Comparison of ENCODE assay signal across 8 cellular contexts in the genomic region with DNA sequence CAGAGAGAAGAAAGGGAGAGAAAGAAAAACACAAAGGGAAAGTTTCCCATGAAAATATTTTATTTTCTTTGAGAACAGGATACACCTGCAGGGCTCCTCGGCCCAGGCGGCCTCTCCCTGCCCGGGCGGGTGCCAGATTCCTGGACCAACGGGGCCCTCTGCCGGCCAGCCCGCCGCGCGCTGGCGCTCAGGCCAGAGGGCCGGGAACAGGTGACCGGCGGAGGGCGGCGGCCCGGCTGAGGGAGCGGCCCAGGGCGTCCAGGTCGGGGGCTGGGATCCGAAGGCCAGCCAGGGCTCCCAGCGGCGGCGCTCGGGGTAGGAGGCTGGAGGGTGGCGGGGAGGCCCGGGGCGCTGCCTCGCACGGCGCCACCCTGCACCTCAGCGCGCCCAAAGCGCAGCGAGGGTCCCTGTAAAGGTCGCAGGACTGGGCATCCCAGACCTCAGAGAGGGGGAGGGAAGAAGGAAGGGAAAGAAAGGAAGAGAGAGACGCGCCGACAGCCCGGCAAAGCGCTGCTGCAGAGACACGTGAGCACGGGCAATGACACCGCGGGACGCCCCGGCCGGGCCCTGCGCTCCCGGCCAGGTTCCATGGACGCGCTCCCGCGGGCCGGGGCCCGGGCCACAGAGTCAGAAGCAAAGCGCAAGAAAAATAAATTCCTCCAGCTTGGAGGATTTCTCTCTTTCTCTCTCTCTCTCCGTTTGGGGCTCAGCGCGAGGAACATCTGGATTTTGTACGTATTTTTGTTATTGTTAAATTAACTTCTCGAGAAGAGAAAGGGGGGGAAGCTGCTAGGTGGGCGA. TPM values are rescaled to one million over a fixed set of nuclear protein-coding genes. Genes with fewer than 3 reads are reported as not detected.
DNase-seq lines count a peak whose midpoint lies in the region; ATAC-seq, FAIRE-seq and TF ChIP-seq lines count a peak whose summit lies in the region.

No MANE protein-coding gene starts in this region.

- no peaks in the 10 kb centered on the region for H3K9me3 Mint-ChIP-seq in astrocyte (ENCODE audit: unreplicated experiment)

- peak; percentile 85 for TF ChIP-seq RAD21 in SK-N-SH (IDR thresholded peaks at IDR 0.05; ENCODE audit: low read length)

- H3K9ac ChIP-seq in SK-N-SH (no peak overlapping the region), astrocyte (ENCODE audit: low read length) (peak overlapping the region; percentile 13)

- H3K4me3 ChIP-seq in SK-N-SH (ENCODE audit: low read depth in 2 of 2, low read length in 1 of 2): peak overlapping the region; percentile 42 to 48; a peak in 3 of 4 replicates
- peak overlapping the region; percentile 50 for H3K4me3 ChIP-seq in astrocyte (ENCODE audit: insufficient read depth, low read depth, low read length)
- peak overlapping the region; percentile 31 to 62 for H3K4me3 ChIP-seq in right atrium auricular region
- peak overlapping the region; percentile 43 to 51 for H3K4me3 ChIP-seq in prostate gland

- ATAC-seq in GM18909 (IDR thresholded peaks at IDR 0.05; ENCODE audit: poor library complexity, unreplicated experiment) (peak; percentile 71), GM19452 (IDR thresholded peaks at IDR 0.05; ENCODE audit: unreplicated experiment) (no peak)

- H3F3A ChIP-seq in SK-N-SH (replicated peaks; ENCODE audit: insufficient read depth): no peaks in the 10 kb centered on the region

- DNase-seq in AG09319 (ENCODE audit: extremely low read depth, low read depth): no peak
- DNase-seq in HuH-7.5 (ENCODE audit: low spot score): peak; percentile 96
- peak; percentile 95 for DNase-seq in SK-N-SH
- DNase-seq in astrocyte (ENCODE audit: low read depth): peak; percentile 43
- DNase-seq in right atrium auricular region (ENCODE audit: low spot score): peak; percentile 69
- peak; percentile 74 for DNase-seq in prostate gland (ENCODE audit: low spot score)

- H3K4me1 Mint-ChIP-seq in astrocyte (ENCODE audit: low read depth, unreplicated experiment): peaks cover 4% of the 10 kb centered on the region

- no peaks in the 10 kb centered on the region for H3K36me3 Mint-ChIP-seq in astrocyte (ENCODE audit: low read depth, unreplicated experiment)

- H3K36me3 ChIP-seq in SK-N-SH (replicated peaks in 1 of 2; ENCODE audit: control insufficient read depth in 1 of 2, insufficient read depth in 2 of 2, low read length in 1 of 2) (no peaks in the 10 kb centered on the region), astrocyte (ENCODE audit: insufficient read depth, low read length) (no peaks in the 10 kb centered on the region), right atrium auricular region (no peaks in the 10 kb centered on the region), prostate gland (no peaks in the 10 kb centered on the region)

- WGBS in SK-N-SH (ENCODE audit: low lambda C conversion rate): 4% methylated on average over 45 of the region's 63 CpGs
- under 1% methylated on average over 61 of the region's 63 CpGs for WGBS in prostate gland

- no peaks in the 10 kb centered on the region for H4K20me1 ChIP-seq in SK-N-SH (ENCODE audit: insufficient read depth)
- peaks cover 13% of the 10 kb centered on the region for H4K20me1 ChIP-seq in astrocyte (ENCODE audit: insufficient read depth, low read length)

- H3K9me3 ChIP-seq in SK-N-SH: no peaks in the 10 kb centered on the region
- no peaks in the 10 kb centered on the region for H3K9me3 ChIP-seq in astrocyte (ENCODE audit: insufficient read depth, low read depth, low read length)
- H3K9me3 ChIP-seq in right atrium auricular region: no peaks in the 10 kb centered on the region
- H3K9me3 ChIP-seq in prostate gland: no peaks in the 10 kb centered on the region

- H3K27ac Mint-ChIP-seq in astrocyte (ENCODE audit: unreplicated experiment): no peak overlapping the region

- H2AFZ ChIP-seq in SK-N-SH (ENCODE audit: low read depth) (peak overlapping the region; percentile 56; the same call in 1 of the 2 replicates), astrocyte (ENCODE audit: low read depth, low read length) (peak overlapping the region; percentile 56)

- H3K27ac ChIP-seq in SK-N-SH (ENCODE audit: low read depth in 2 of 2, low read length in 1 of 2) (no peak overlapping the region), astrocyte (ENCODE audit: low read depth, low read length) (no peak overlapping the region), right atrium auricular region (peak overlapping the region; percentile 55), prostate gland (peak overlapping the region; percentile 62 to 70)

- H3K79me2 ChIP-seq in SK-N-SH (ENCODE audit: insufficient read depth) (no peaks in the 10 kb centered on the region), astrocyte (ENCODE audit: insufficient read depth, low read length) (no peaks in the 10 kb centered on the region)

- H3K4me1 ChIP-seq in SK-N-SH (ENCODE audit: control insufficient read depth in 1 of 2, insufficient read depth in 2 of 2, low read depth in 1 of 2, low read length in 1 of 2): peaks cover 0 to 2% of the 10 kb centered on the region in 2 experiments; a peak in 1 of 4 replicates
- peaks cover 18% of the 10 kb centered on the region for H3K4me1 ChIP-seq in astrocyte (ENCODE audit: insufficient read depth, low read length)
- H3K4me1 ChIP-seq in right atrium auricular region: peaks cover 0 to 31% of the 10 kb centered on the region in 2 donors
- H3K4me1 ChIP-seq in prostate gland (replicated peaks): peaks cover 13% of the 10 kb centered on the region

- peak overlapping the region; percentile 71 for H3K4me2 ChIP-seq in SK-N-SH
- peak overlapping the region; percentile 92 for H3K4me2 ChIP-seq in astrocyte (ENCODE audit: low read length)

- FAIRE-seq in astrocyte (lab: Jason Lieb, UNC): no peak

- intact Hi-C loops in prostate gland (cut with DNase I): loop anchor here (1.0 to 5.0 kb wide), 3 partner anchors 135 to 465 kb away; a partner anchor contains a TSS

- peak; percentile 56 for TF ChIP-seq CTCF in AG09319 (IDR thresholded peaks at IDR 0.05; ENCODE audit: low read depth, low read length)
- TF ChIP-seq CTCF in SK-N-SH (IDR thresholded peaks at IDR 0.05): peak; percentile 69
- peak; percentile 22 for TF ChIP-seq CTCF in astrocyte (IDR thresholded peaks at IDR 0.05; ENCODE audit: insufficient read depth, low read depth, low read length)
- peak; percentile 53 to 89 for TF ChIP-seq CTCF in right atrium auricular region (IDR thresholded peaks at IDR 0.05)
- TF ChIP-seq CTCF in prostate gland (IDR thresholded peaks at IDR 0.05): peak; percentile 51 to 94 (median 85)

- TF ChIP-seq EP300 in SK-N-SH (IDR thresholded peaks at IDR 0.05; ENCODE audit: borderline replicate concordance in 1 of 2, low read depth in 1 of 2, low read length in 1 of 2): no peak

- TF ChIP-seq POLR2A in prostate gland (IDR thresholded peaks at IDR 0.05): no peak

- no peaks in the 10 kb centered on the region for H3K27me3 ChIP-seq in SK-N-SH (ENCODE audit: insufficient read depth)
- no peaks in the 10 kb centered on the region for H3K27me3 ChIP-seq in astrocyte (ENCODE audit: insufficient read depth, low read length)
- H3K27me3 ChIP-seq in right atrium auricular region: no peaks in the 10 kb centered on the region
- no peaks in the 10 kb centered on the region for H3K27me3 ChIP-seq in prostate gland (replicated peaks; ENCODE audit: insufficient read depth)

- peak overlapping the region; percentile 83 for H3K4me3 Mint-ChIP-seq in astrocyte (ENCODE audit: unreplicated experiment)

- H3K27me3 Mint-ChIP-seq in astrocyte (ENCODE audit: low read depth, unreplicated experiment): peaks cover 17% of the 10 kb centered on the region

- CTCF ChIA-PET in SK-N-SH (lab: Yijun Ruan, JAX): interaction anchor here (0.6 to 5.2 kb wide), 30 partner anchors 12 to 472 kb away, joined by 3 to 70 read pairs (median 4); no protein-coding TSS in a partner anchor

- no peaks in the 10 kb centered on the region for H3K9me2 ChIP-seq in SK-N-SH

- POLR2A ChIA-PET in SK-N-SH (lab: Yijun Ruan, JAX): no interaction called here

TF ChIP-seq in SK-N-SH, 30 proteins besides CTCF, POLR2A, EP300 and RAD21 (continues in another document):
- no peak for TF ChIP-seq POLR2AphosphoS5 (IDR thresholded peaks at IDR 0.05; ENCODE audit: low read depth, low read length)
- TF ChIP-seq GATA2 (CRISPR knock-in tag; IDR thresholded peaks at IDR 0.05): no peak
- no peak; the same call in 1 of the 2 replicates for TF ChIP-seq NRF1 (IDR thresholded peaks at IDR 0.05; ENCODE audit: low read depth, low read length)
- no peak for TF ChIP-seq RXRA (IDR thresholded peaks at IDR 0.05; ENCODE audit: borderline replicate concordance, low read depth)
- TF ChIP-seq FOXJ3 (CRISPR knock-in tag; IDR thresholded peaks at IDR 0.05): no peak
- TF ChIP-seq MXI1 (IDR thresholded peaks at IDR 0.05; ENCODE audit: low read depth, low read length): no peak
- no peak for TF ChIP-seq YY1 (IDR thresholded peaks at IDR 0.05; ENCODE audit: low read depth)
- TF ChIP-seq SIN3A (IDR thresholded peaks at IDR 0.05; ENCODE audit: borderline replicate concordance, low read depth, low read length): no peak
- TF ChIP-seq ELF1 (IDR thresholded peaks at IDR 0.05): no peak
- TF ChIP-seq FOSL2 (IDR thresholded peaks at IDR 0.05; ENCODE audit: borderline replicate concordance, low read depth): no peak
- 0 out of 2 replicates have a peak, but pooled peaks have one; percentile 25 for TF ChIP-seq RCOR1 (IDR thresholded peaks at IDR 0.05; ENCODE audit: low read length)
- peak; percentile 92 for TF ChIP-seq SMC3 (IDR thresholded peaks at IDR 0.05; ENCODE audit: low read depth, low read length)

RNA-seq across cellular contexts. Expression of a gene that starts 0.9 kb away (rescaled TPM):
- 0.31 and 0.36 TPM in 2 replicates for polyA plus RNA-seq in SK-N-SH (2012; rRNA removed)
- 0.26 and 0.31 TPM in 2 replicates for polyA plus RNA-seq in SK-N-SH (2012; cell fraction: cytosol; rRNA removed)
- polyA plus RNA-seq in SK-N-SH (2012; cell fraction: nucleus; rRNA removed): 0.50 and 0.67 TPM in 2 replicates
- total RNA-seq in astrocyte (2.6 and 4.1 TPM in 2 replicates), right atrium auricular region (1 to 10 TPM in 1 of 2 donors, under 1 TPM in 1; 0.78 to 2.2 TPM), prostate gland (1 to 10 TPM; 1.4 to 2.0 TPM)

RNA-seq across cellular contexts. Expression of a gene that starts 60.0 kb away (rescaled TPM):
- not detected in 2 replicates for polyA plus RNA-seq in SK-N-SH (2012; rRNA removed)
- polyA plus RNA-seq in SK-N-SH (2012; cell fraction: cytosol; rRNA removed): not detected in 2 replicates
- not detected in 2 replicates for polyA plus RNA-seq in SK-N-SH (2012; cell fraction: nucleus; rRNA removed)
- total RNA-seq in astrocyte (not detected in 2 replicates), right atrium auricular region (not detected), prostate gland (1 to 10 TPM; 2.4 to 4.8 TPM)

Comparison
In these comparisons a context has a peak if more than half of its experiments do, and no peak if none do; other contexts are left out.
1. CTCF ChIP-seq: peak in every context shown above with its lines; median percentile 85 in prostate gland; 71 in right atrium auricular region; 69 in SK-N-SH; 56 in AG09319; 22 in astrocyte.
2. H3K27ac ChIP-seq: peak in right atrium auricular region (2 of 2) and prostate gland (2 of 2); none in SK-N-SH (0 of 2) and astrocyte (single experiment).
3. Peak in every context shown above with its lines, with median percentiles within 50 percentile points of each other: H3K4me3 ChIP-seq.